In the genomic region with DNA sequence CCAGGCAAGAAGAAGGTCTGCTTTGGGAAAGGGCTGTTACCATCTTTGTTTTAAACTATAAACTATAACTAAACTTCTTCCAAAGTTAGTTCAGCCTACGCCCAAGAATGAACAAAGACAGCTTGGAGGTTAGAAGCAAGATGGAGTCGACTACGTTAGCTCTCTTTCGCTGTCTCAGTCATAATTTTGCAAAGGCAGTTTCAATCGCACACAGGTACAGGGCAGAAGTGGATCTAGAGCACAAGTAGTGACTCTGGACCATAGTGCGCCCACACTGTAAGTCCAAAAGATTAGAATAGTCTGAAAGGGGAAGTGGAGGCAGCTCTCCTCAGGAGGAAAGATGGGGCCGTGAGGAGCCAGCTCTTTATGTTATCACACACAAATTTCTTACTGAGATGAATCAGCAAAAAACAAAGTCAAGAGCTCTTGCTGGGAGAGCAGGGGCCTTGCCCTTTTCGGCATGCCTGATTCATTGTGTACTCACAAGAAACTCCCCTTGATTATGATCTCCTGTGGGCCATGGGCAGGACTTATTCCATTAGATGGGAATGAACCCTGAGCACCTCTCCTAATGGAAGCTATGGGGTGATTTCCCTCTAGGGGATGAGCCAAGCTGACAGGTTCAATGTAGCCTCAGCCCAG, we compare ENCODE assay signal across 1 cellular context.
TF ChIP-seq lines count a peak whose summit lies in the region.

No MANE protein-coding gene starts in this region.

TF ChIP-seq in K562, 482 proteins besides CTCF, POLR2A, EP300 and RAD21 (continued from another document and continues in another):
- TF ChIP-seq SUPT5H (IDR thresholded peaks at IDR 0.05) (no peak), TAF1 (IDR thresholded peaks at IDR 0.05; ENCODE audit: control insufficient read depth, extremely low read depth, insufficient read depth, low read length, severe bottlenecking) (no peak), ZFP36 (IDR thresholded peaks at IDR 0.05; ENCODE audit: low read depth, low read length, partially characterized antibody) (no peak), NR2C2 (CRISPR knock-in tag; IDR thresholded peaks at IDR 0.05) (no peak), NR2C2 (tag; IDR thresholded peaks at IDR 0.05) (peak; percentile 51), ZFPM2 (CRISPR knock-in tag; IDR thresholded peaks at IDR 0.05) (no peak), MYBL2 (IDR thresholded peaks at IDR 0.05; ENCODE audit: low read depth) (no peak), MYBL2 (CRISPR knock-in tag; IDR thresholded peaks at IDR 0.05; ENCODE audit: borderline replicate concordance) (no peak), RNF2 (IDR thresholded peaks at IDR 0.05) (no peak), ZNF384 (IDR thresholded peaks at IDR 0.05; ENCODE audit: low read depth, low read length) (no peak), BMI1 (IDR thresholded peaks at IDR 0.05; ENCODE audit: low read length) (no peak), HDGF (IDR thresholded peaks at IDR 0.05) (no peak), NONO (IDR thresholded peaks at IDR 0.05; ENCODE audit: low read depth in 2 of 2, low read length in 1 of 2) (no peak), ZNF717 (CRISPR knock-in tag; IDR thresholded peaks at IDR 0.05) (no peak), LCOR (CRISPR knock-in tag; IDR thresholded peaks at IDR 0.05) (no peak), CHCHD3 (CRISPR knock-in tag; IDR thresholded peaks at IDR 0.05) (no peak), RFX1 (IDR thresholded peaks at IDR 0.05) (no peak), SREBF1 (IDR thresholded peaks at IDR 0.05; ENCODE audit: borderline replicate concordance, low read depth, low read length) (no peak), CEBPB (tag; IDR thresholded peaks at IDR 0.05) (no peak), KDM2B (CRISPR knock-in tag; IDR thresholded peaks at IDR 0.05) (no peak), ZNF583 (CRISPR knock-in tag; IDR thresholded peaks at IDR 0.05) (peak; percentile 96), RBM22 (IDR thresholded peaks at IDR 0.05; ENCODE audit: low read depth, low read length, poor library complexity, severe bottlenecking) (no peak), NCOA1 (IDR thresholded peaks at IDR 0.05; ENCODE audit: low read depth) (no peak), PHF21A (IDR thresholded peaks at IDR 0.05; ENCODE audit: borderline replicate concordance, low read depth) (no peak), NR2F6 (CRISPR knock-in tag; IDR thresholded peaks at IDR 0.05) (no peak), ZNF23 (CRISPR knock-in tag; IDR thresholded peaks at IDR 0.05) (no peak), HSF4 (CRISPR knock-in tag; IDR thresholded peaks at IDR 0.05; ENCODE audit: borderline replicate concordance) (peak; percentile 88; the same call in 1 of the 2 replicates), GATAD2A (IDR thresholded peaks at IDR 0.05) (no peak), POLR2AphosphoS2 (IDR thresholded peaks at IDR 0.05; ENCODE audit: low read length) (no peak), ZSCAN32 (CRISPR knock-in tag; IDR thresholded peaks at IDR 0.05) (no peak)
- TF ChIP-seq, protein P1, sequence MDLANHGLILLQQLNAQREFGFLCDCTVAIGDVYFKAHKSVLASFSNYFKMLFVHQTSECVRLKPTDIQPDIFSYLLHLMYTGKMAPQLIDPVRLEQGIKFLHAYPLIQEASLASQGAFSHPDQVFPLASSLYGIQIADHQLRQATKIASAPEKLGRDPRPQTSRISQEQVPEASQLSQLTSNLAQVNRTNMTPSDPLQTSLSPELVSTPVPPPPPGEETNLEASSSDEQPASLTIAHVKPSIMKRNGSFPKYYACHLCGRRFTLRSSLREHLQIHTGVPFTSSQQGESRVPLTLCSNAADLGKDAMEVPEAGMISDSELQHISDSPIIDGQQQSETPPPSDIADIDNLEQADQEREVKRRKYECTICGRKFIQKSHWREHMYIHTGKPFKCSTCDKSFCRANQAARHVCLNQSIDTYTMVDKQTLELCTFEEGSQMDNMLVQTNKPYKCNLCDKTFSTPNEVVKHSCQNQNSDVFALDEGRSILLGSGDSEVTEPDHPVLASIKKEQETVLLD (IDR thresholded peaks at IDR 0.05), result no peak
- TF ChIP-seq, protein P2, sequence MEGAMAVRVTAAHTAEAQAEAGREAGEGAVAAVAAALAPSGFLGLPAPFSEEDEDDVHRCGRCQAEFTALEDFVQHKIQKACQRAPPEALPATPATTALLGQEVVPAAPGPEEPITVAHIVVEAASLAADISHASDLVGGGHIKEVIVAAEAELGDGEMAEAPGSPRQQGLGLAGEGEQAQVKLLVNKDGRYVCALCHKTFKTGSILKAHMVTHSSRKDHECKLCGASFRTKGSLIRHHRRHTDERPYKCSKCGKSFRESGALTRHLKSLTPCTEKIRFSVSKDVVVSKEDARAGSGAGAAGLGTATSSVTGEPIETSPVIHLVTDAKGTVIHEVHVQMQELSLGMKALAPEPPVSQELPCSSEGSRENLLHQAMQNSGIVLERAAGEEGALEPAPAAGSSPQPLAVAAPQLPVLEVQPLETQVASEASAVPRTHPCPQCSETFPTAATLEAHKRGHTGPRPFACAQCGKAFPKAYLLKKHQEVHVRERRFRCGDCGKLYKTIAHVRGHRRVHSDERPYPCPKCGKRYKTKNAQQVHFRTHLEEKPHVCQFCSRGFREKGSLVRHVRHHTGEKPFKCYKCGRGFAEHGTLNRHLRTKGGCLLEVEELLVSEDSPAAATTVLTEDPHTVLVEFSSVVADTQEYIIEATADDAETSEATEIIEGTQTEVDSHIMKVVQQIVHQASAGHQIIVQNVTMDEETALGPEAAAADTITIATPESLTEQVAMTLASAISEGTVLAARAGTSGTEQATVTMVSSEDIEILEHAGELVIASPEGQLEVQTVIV (CRISPR knock-in tag; IDR thresholded peaks at IDR 0.05; ENCODE audit: borderline replicate concordance), result no peak; the same call in 1 of the 2 replicates
- TF ChIP-seq, protein P3, sequence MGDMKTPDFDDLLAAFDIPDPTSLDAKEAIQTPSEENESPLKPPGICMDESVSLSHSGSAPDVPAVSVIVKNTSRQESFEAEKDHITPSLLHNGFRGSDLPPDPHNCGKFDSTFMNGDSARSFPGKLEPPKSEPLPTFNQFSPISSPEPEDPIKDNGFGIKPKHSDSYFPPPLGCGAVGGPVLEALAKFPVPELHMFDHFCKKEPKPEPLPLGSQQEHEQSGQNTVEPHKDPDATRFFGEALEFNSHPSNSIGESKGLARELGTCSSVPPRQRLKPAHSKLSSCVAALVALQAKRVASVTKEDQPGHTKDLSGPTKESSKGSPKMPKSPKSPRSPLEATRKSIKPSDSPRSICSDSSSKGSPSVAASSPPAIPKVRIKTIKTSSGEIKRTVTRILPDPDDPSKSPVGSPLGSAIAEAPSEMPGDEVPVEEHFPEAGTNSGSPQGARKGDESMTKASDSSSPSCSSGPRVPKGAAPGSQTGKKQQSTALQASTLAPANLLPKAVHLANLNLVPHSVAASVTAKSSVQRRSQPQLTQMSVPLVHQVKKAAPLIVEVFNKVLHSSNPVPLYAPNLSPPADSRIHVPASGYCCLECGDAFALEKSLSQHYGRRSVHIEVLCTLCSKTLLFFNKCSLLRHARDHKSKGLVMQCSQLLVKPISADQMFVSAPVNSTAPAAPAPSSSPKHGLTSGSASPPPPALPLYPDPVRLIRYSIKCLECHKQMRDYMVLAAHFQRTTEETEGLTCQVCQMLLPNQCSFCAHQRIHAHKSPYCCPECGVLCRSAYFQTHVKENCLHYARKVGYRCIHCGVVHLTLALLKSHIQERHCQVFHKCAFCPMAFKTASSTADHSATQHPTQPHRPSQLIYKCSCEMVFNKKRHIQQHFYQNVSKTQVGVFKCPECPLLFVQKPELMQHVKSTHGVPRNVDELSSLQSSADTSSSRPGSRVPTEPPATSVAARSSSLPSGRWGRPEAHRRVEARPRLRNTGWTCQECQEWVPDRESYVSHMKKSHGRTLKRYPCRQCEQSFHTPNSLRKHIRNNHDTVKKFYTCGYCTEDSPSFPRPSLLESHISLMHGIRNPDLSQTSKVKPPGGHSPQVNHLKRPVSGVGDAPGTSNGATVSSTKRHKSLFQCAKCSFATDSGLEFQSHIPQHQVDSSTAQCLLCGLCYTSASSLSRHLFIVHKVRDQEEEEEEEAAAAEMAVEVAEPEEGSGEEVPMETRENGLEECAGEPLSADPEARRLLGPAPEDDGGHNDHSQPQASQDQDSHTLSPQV (IDR thresholded peaks at IDR 0.05), result peak; percentile 99
- TF ChIP-seq, protein P4, sequence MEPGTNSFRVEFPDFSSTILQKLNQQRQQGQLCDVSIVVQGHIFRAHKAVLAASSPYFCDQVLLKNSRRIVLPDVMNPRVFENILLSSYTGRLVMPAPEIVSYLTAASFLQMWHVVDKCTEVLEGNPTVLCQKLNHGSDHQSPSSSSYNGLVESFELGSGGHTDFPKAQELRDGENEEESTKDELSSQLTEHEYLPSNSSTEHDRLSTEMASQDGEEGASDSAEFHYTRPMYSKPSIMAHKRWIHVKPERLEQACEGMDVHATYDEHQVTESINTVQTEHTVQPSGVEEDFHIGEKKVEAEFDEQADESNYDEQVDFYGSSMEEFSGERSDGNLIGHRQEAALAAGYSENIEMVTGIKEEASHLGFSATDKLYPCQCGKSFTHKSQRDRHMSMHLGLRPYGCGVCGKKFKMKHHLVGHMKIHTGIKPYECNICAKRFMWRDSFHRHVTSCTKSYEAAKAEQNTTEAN (CRISPR knock-in tag; IDR thresholded peaks at IDR 0.05), result no peak
- TF ChIP-seq, protein P5, sequence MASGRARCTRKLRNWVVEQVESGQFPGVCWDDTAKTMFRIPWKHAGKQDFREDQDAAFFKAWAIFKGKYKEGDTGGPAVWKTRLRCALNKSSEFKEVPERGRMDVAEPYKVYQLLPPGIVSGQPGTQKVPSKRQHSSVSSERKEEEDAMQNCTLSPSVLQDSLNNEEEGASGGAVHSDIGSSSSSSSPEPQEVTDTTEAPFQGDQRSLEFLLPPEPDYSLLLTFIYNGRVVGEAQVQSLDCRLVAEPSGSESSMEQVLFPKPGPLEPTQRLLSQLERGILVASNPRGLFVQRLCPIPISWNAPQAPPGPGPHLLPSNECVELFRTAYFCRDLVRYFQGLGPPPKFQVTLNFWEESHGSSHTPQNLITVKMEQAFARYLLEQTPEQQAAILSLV (tag; IDR thresholded peaks at IDR 0.05), result peak; percentile 89
- TF ChIP-seq, protein P6, sequence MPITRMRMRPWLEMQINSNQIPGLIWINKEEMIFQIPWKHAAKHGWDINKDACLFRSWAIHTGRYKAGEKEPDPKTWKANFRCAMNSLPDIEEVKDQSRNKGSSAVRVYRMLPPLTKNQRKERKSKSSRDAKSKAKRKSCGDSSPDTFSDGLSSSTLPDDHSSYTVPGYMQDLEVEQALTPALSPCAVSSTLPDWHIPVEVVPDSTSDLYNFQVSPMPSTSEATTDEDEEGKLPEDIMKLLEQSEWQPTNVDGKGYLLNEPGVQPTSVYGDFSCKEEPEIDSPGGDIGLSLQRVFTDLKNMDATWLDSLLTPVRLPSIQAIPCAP (CRISPR knock-in tag; IDR thresholded peaks at IDR 0.05; ENCODE audit: borderline replicate concordance), result no peak
- TF ChIP-seq, protein P7, sequence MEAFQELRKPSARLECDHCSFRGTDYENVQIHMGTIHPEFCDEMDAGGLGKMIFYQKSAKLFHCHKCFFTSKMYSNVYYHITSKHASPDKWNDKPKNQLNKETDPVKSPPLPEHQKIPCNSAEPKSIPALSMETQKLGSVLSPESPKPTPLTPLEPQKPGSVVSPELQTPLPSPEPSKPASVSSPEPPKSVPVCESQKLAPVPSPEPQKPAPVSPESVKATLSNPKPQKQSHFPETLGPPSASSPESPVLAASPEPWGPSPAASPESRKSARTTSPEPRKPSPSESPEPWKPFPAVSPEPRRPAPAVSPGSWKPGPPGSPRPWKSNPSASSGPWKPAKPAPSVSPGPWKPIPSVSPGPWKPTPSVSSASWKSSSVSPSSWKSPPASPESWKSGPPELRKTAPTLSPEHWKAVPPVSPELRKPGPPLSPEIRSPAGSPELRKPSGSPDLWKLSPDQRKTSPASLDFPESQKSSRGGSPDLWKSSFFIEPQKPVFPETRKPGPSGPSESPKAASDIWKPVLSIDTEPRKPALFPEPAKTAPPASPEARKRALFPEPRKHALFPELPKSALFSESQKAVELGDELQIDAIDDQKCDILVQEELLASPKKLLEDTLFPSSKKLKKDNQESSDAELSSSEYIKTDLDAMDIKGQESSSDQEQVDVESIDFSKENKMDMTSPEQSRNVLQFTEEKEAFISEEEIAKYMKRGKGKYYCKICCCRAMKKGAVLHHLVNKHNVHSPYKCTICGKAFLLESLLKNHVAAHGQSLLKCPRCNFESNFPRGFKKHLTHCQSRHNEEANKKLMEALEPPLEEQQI (IDR thresholded peaks at IDR 0.05), result no peak
- TF ChIP-seq, protein P8, sequence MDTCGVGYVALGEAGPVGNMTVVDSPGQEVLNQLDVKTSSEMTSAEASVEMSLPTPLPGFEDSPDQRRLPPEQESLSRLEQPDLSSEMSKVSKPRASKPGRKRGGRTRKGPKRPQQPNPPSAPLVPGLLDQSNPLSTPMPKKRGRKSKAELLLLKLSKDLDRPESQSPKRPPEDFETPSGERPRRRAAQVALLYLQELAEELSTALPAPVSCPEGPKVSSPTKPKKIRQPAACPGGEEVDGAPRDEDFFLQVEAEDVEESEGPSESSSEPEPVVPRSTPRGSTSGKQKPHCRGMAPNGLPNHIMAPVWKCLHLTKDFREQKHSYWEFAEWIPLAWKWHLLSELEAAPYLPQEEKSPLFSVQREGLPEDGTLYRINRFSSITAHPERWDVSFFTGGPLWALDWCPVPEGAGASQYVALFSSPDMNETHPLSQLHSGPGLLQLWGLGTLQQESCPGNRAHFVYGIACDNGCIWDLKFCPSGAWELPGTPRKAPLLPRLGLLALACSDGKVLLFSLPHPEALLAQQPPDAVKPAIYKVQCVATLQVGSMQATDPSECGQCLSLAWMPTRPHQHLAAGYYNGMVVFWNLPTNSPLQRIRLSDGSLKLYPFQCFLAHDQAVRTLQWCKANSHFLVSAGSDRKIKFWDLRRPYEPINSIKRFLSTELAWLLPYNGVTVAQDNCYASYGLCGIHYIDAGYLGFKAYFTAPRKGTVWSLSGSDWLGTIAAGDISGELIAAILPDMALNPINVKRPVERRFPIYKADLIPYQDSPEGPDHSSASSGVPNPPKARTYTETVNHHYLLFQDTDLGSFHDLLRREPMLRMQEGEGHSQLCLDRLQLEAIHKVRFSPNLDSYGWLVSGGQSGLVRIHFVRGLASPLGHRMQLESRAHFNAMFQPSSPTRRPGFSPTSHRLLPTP (IDR thresholded peaks at IDR 0.05; ENCODE audit: borderline replicate concordance, extremely low read depth, insufficient read length), result no peak
- TF ChIP-seq, protein P9, sequence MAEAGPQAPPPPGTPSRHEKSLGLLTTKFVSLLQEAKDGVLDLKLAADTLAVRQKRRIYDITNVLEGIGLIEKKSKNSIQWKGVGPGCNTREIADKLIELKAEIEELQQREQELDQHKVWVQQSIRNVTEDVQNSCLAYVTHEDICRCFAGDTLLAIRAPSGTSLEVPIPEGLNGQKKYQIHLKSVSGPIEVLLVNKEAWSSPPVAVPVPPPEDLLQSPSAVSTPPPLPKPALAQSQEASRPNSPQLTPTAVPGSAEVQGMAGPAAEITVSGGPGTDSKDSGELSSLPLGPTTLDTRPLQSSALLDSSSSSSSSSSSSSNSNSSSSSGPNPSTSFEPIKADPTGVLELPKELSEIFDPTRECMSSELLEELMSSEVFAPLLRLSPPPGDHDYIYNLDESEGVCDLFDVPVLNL (CRISPR knock-in tag; IDR thresholded peaks at IDR 0.05; ENCODE audit: low read depth), result no peak
- TF ChIP-seq, protein P10, sequence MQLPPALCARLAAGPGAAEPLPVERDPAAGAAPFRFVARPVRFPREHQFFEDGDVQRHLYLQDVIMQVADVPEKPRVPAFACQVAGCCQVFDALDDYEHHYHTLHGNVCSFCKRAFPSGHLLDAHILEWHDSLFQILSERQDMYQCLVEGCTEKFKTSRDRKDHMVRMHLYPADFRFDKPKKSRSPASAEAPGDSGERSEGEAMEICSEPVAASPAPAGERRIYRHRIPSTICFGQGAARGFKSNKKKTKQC (CRISPR knock-in tag; IDR thresholded peaks at IDR 0.05), result no peak
